Comparison of ENCODE assay signal across 1 cellular context in genomic region chr1:162880617-162881016, GRCh38. TPM values are rescaled to one million over a fixed set of nuclear protein-coding genes. Genes with fewer than 3 reads are reported as not detected.
"Had no signal": no experiment of that assay in that cellular context is flagged by ENCODE, and none has a peak within 500 bp of the region (broad histone marks: within the 10 kb centered on the region; RNA-seq: fewer than 3 reads in every experiment).

No MANE protein-coding gene starts in this region.

RNA-seq across cellular contexts. Expression of gene CCDC190, which starts 19.6 kb away (rescaled TPM):
- polyA plus RNA-seq: GM12878 had no signal
